Comparison of ENCODE assay signal across 9 cellular contexts in genomic region chr2:128520787-128521186, GRCh38.
A peak's percentile ranks its signal among the peaks of the same experiment; 100 is the strongest.
DNase-seq lines count a peak whose midpoint lies in the region; ATAC-seq and TF ChIP-seq lines count a peak whose summit lies in the region.
"Had no signal": no experiment of that assay in that cellular context is flagged by ENCODE, and none has a peak within 500 bp of the region (broad histone marks: within the 10 kb centered on the region; RNA-seq: fewer than 3 reads in every experiment).

No MANE protein-coding gene starts in this region.

- TF ChIP-seq CTCF in MM.1S (IDR thresholded peaks at IDR 0.05; ENCODE audit: low read length): no peak
- no peak for TF ChIP-seq CTCF in progenitor cell of endocrine pancreas (IDR thresholded peaks at IDR 0.05; ENCODE audit: unreplicated experiment)

- ATAC-seq in GM18511 (IDR thresholded peaks at IDR 0.05; ENCODE audit: unreplicated experiment) (peak; percentile 94), GM21526 (IDR thresholded peaks at IDR 0.05; ENCODE audit: low FRiP score, unreplicated experiment) (peak; percentile 70), HG03469 (IDR thresholded peaks at IDR 0.05; ENCODE audit: unreplicated experiment) (peak; percentile 94), esophagus mucosa (peak; percentile 13)
- no peak for ATAC-seq in effector memory CD8-positive, alpha-beta T cell (replicated peaks)

- H3K9me3 ChIP-seq in MM.1S (replicated peaks; ENCODE audit: insufficient read depth, low read length): no peaks in the 10 kb centered on the region

- H3K36me3 ChIP-seq in MM.1S (replicated peaks; ENCODE audit: insufficient read depth, low read length): no peaks in the 10 kb centered on the region

- H3F3A ChIP-seq in MM.1S (ENCODE audit: insufficient read depth, low read length): no peaks in the 10 kb centered on the region

- H2AFZ ChIP-seq in MM.1S (ENCODE audit: low read length): no peak overlapping the region

- no peaks in the 10 kb centered on the region for H3K27me3 ChIP-seq in MM.1S (replicated peaks; ENCODE audit: insufficient read depth, low read length)

- H3K4me1 Mint-ChIP-seq in effector memory CD8-positive, alpha-beta T cell (ENCODE audit: low read depth in 2 of 2): peaks cover 0 to 2% of the 10 kb centered on the region in 2 donors
- H3K4me1 Mint-ChIP-seq in progenitor cell of endocrine pancreas (ENCODE audit: low read depth): peaks cover 3% of the 10 kb centered on the region

- no peak overlapping the region for H3K4me2 ChIP-seq in MM.1S (ENCODE audit: low read depth, low read length)

- no peak overlapping the region for H3K27ac Mint-ChIP-seq in effector memory CD8-positive, alpha-beta T cell
- no peak overlapping the region for H3K27ac Mint-ChIP-seq in progenitor cell of endocrine pancreas

- H3K9me2 ChIP-seq in MM.1S (replicated peaks; ENCODE audit: insufficient read depth, low read length): no peaks in the 10 kb centered on the region

- H3K4me3 Mint-ChIP-seq in effector memory CD8-positive, alpha-beta T cell: no peak overlapping the region
- no peak overlapping the region for H3K4me3 Mint-ChIP-seq in progenitor cell of endocrine pancreas (ENCODE audit: low read depth)

- no peaks in the 10 kb centered on the region for H3K9me3 Mint-ChIP-seq in effector memory CD8-positive, alpha-beta T cell
- peaks cover 5% of the 10 kb centered on the region for H3K9me3 Mint-ChIP-seq in progenitor cell of endocrine pancreas (ENCODE audit: low read depth)

- H3K27me3 Mint-ChIP-seq in effector memory CD8-positive, alpha-beta T cell: peaks cover 27 to 67% of the 10 kb centered on the region in 2 donors
- H3K27me3 Mint-ChIP-seq in progenitor cell of endocrine pancreas: peaks cover 31% of the 10 kb centered on the region

- no peaks in the 10 kb centered on the region for H3K36me3 Mint-ChIP-seq in effector memory CD8-positive, alpha-beta T cell (ENCODE audit: insufficient read depth)
- H3K36me3 Mint-ChIP-seq in progenitor cell of endocrine pancreas (ENCODE audit: insufficient read depth): no peaks in the 10 kb centered on the region

- DNase-seq in MM.1S (no peak), G401 (ENCODE audit: low spot score) (no peak), progenitor cell of endocrine pancreas (ENCODE audit: low spot score, unreplicated experiment) (no peak)
- DNase-seq in effector memory CD8-positive, alpha-beta T cell: no peak
- DNase-seq: dermis blood vessel endothelial cell had no signal

- no peak overlapping the region for H3K9ac ChIP-seq in MM.1S (ENCODE audit: low read length)

- H3K4me1 ChIP-seq in MM.1S (ENCODE audit: low read length): no peaks in the 10 kb centered on the region

- H3K27ac ChIP-seq in MM.1S (ENCODE audit: low read length): no peak overlapping the region

- no peaks in the 10 kb centered on the region for H4K20me1 ChIP-seq in MM.1S (ENCODE audit: insufficient read depth, low read length)

- in situ Hi-C loops in G401 (cut with HindIII; ENCODE audit: low sequenced_read_pairs): no loop called here

- no peaks in the 10 kb centered on the region for H3K79me2 ChIP-seq in MM.1S (ENCODE audit: low read length)

- H3K4me3 ChIP-seq in MM.1S (ENCODE audit: low read length): no peak overlapping the region
